ENCODE assay signal across 1 cellular context in genomic region chr10:101814466-101815041, GRCh38.
A peak's percentile ranks its signal among the peaks of the same experiment; 100 is the strongest.
TF ChIP-seq lines count a peak whose summit lies in the region.

No MANE protein-coding gene starts in this region.

TF ChIP-seq in GM12878, 131 proteins besides CTCF, POLR2A, EP300 and RAD21:
- no peak for TF ChIP-seq HSF1 (IDR thresholded peaks at IDR 0.05; ENCODE audit: low read depth, low read length)
- peak; percentile 82 for TF ChIP-seq RUNX3 (IDR thresholded peaks at IDR 0.05; ENCODE audit: low read length)
- peak; percentile 19; the same call in 1 of the 2 replicates for TF ChIP-seq ATF7 (IDR thresholded peaks at IDR 0.05; ENCODE audit: low read depth)
- TF ChIP-seq BHLHE40 (IDR thresholded peaks at IDR 0.05; ENCODE audit: borderline replicate concordance in 1 of 2, low read depth in 2 of 2, low read length in 1 of 2) = no peak
- peak; percentile 46; the same call in 1 of the 3 replicates for TF ChIP-seq POU2F2 (IDR thresholded peaks at IDR 0.05; ENCODE audit: borderline replicate concordance, low read depth, low read length)
